27 cellular contexts compared by ENCODE assay signal in genomic region chr6:24607310-24607709, GRCh38. TPM values are rescaled to one million over a fixed set of nuclear protein-coding genes. Genes with fewer than 3 reads are reported as not detected.
"Had no signal": no experiment of that assay in that cellular context is flagged by ENCODE, and none has a peak within 500 bp of the region (broad histone marks: within the 10 kb centered on the region; RNA-seq: fewer than 3 reads in every experiment).

No MANE protein-coding gene starts in this region.

- H3K9me3 Mint-ChIP-seq: naive thymus-derived CD4-positive, alpha-beta T cell; natural killer cell treated with Interleukin-12 subunit alpha and Interleukin-12 subunit beta and Interleukin-15 and Interleukin-18, amount 100 ng/mL, for 72 hours; nephron progenitor cell; neural crest cell; stimulated activated effector memory CD8-positive, alpha-beta T cell treated with anti-CD3 and anti-CD28 coated beads, Interleukin-12 subunit alpha, Interleukin-12 subunit beta, amount 100 ng/mL, for 72 hours; stimulated activated naive B cell treated with anti-CD40 and anti-IgM and Interleukin-4, amounts not matched to agents 10 μg/mL and 1 μg/mL and 100 μg/mL, for 72 hours; stimulated activated naive CD8-positive, alpha-beta T cell treated with anti-CD3 and anti-CD28 coated beads, Interleukin-15, Interleukin-2, amounts not matched to agents 100 ng/mL and 50 ng/mL, for 24 hours; type B pancreatic cell had no signal

- FAIRE-seq: pancreas had no signal

- H3K4me3 Mint-ChIP-seq: naive thymus-derived CD4-positive, alpha-beta T cell; natural killer cell treated with Interleukin-12 subunit alpha and Interleukin-12 subunit beta and Interleukin-15 and Interleukin-18, amount 100 ng/mL, for 72 hours; nephron progenitor cell; neural crest cell; stimulated activated effector memory CD8-positive, alpha-beta T cell treated with anti-CD3 and anti-CD28 coated beads, Interleukin-12 subunit alpha, Interleukin-12 subunit beta, amount 100 ng/mL, for 72 hours; stimulated activated naive B cell treated with anti-CD40 and anti-IgM and Interleukin-4, amounts not matched to agents 10 μg/mL and 1 μg/mL and 100 μg/mL, for 72 hours; stimulated activated naive CD8-positive, alpha-beta T cell treated with anti-CD3 and anti-CD28 coated beads, Interleukin-15, Interleukin-2, amounts not matched to agents 100 ng/mL and 50 ng/mL, for 24 hours; type B pancreatic cell had no signal

- H3K4me1 Mint-ChIP-seq: naive thymus-derived CD4-positive, alpha-beta T cell; nephron progenitor cell; neural crest cell; stimulated activated effector memory CD8-positive, alpha-beta T cell treated with anti-CD3 and anti-CD28 coated beads, Interleukin-12 subunit alpha, Interleukin-12 subunit beta, amount 100 ng/mL, for 72 hours; stimulated activated naive B cell treated with anti-CD40 and anti-IgM and Interleukin-4, amounts not matched to agents 10 μg/mL and 1 μg/mL and 100 μg/mL, for 72 hours had no signal

- H3K27ac Mint-ChIP-seq: naive thymus-derived CD4-positive, alpha-beta T cell; natural killer cell treated with Interleukin-12 subunit alpha and Interleukin-12 subunit beta and Interleukin-15 and Interleukin-18, amount 100 ng/mL, for 72 hours; nephron progenitor cell; stimulated activated effector memory CD8-positive, alpha-beta T cell treated with anti-CD3 and anti-CD28 coated beads, Interleukin-12 subunit alpha, Interleukin-12 subunit beta, amount 100 ng/mL, for 72 hours; stimulated activated naive B cell treated with anti-CD40 and anti-IgM and Interleukin-4, amounts not matched to agents 10 μg/mL and 1 μg/mL and 100 μg/mL, for 72 hours; stimulated activated naive CD8-positive, alpha-beta T cell treated with anti-CD3 and anti-CD28 coated beads, Interleukin-15, Interleukin-2, amounts not matched to agents 100 ng/mL and 50 ng/mL, for 24 hours; type B pancreatic cell had no signal

- H3K36me3 Mint-ChIP-seq: naive thymus-derived CD4-positive, alpha-beta T cell; natural killer cell treated with Interleukin-12 subunit alpha and Interleukin-12 subunit beta and Interleukin-15 and Interleukin-18, amount 100 ng/mL, for 72 hours; stimulated activated effector memory CD8-positive, alpha-beta T cell treated with anti-CD3 and anti-CD28 coated beads, Interleukin-12 subunit alpha, Interleukin-12 subunit beta, amount 100 ng/mL, for 72 hours; stimulated activated naive B cell treated with anti-CD40 and anti-IgM and Interleukin-4, amounts not matched to agents 10 μg/mL and 1 μg/mL and 100 μg/mL, for 72 hours; type B pancreatic cell had no signal

- DNase-seq: naive thymus-derived CD4-positive, alpha-beta T cell; nephron progenitor cell; nucleus accumbens; pancreas; retina; right lobe of liver; sigmoid colon; small intestine; stimulated activated CD4-positive, alpha-beta T cell treated with anti-CD3 and anti-CD28 coated beads, Interleukin-15, amount 100 ng/mL, for 24 hours; stimulated activated CD4-positive, alpha-beta T cell treated with anti-CD3 and anti-CD28 coated beads, Interleukin-2, amount 100 ng/mL, for 24 hours; stimulated activated CD4-positive, alpha-beta T cell treated with anti-CD3 and anti-CD28 coated beads, Interleukin-2, amount 100 ng/mL, for 48 hours; stimulated activated CD4-positive, alpha-beta T cell treated with anti-CD3 and anti-CD28 coated beads, Interleukin-4, amount 100 ng/mL, for 24 hours; stimulated activated naive B cell treated with anti-CD40 and anti-IgM and Interleukin-4, amounts not matched to agents 10 μg/mL and 1 μg/mL and 100 μg/mL, for 72 hours; stimulated activated naive CD4-positive, alpha-beta T cell treated with Interleukin-2 at 50 U/mL for 16 hours; stomach; testis; tibial artery; transverse colon; upper lobe of right lung; uterus had no signal

- H3K27me3 Mint-ChIP-seq: type B pancreatic cell had no signal

- ATAC-seq: naive thymus-derived CD4-positive, alpha-beta T cell; natural killer cell treated with Interleukin-12 subunit alpha and Interleukin-12 subunit beta and Interleukin-15 and Interleukin-18, amount 100 ng/mL, for 72 hours; pancreas; right lobe of liver; stimulated activated effector memory CD8-positive, alpha-beta T cell treated with anti-CD3 and anti-CD28 coated beads, Interleukin-12 subunit alpha, Interleukin-12 subunit beta, amount 100 ng/mL, for 72 hours; stimulated activated naive B cell treated with anti-CD40 and anti-IgM and Interleukin-4, amounts not matched to agents 10 μg/mL and 1 μg/mL and 100 μg/mL, for 72 hours; upper lobe of right lung had no signal

RNA-seq across cellular contexts. Expression of gene KIAA0319, which starts 38.7 kb away (rescaled TPM):
- total RNA-seq: osteocyte, skeletal muscle tissue had no signal
